Comparison of ENCODE assay signal across 8 cellular contexts in the genomic region with DNA sequence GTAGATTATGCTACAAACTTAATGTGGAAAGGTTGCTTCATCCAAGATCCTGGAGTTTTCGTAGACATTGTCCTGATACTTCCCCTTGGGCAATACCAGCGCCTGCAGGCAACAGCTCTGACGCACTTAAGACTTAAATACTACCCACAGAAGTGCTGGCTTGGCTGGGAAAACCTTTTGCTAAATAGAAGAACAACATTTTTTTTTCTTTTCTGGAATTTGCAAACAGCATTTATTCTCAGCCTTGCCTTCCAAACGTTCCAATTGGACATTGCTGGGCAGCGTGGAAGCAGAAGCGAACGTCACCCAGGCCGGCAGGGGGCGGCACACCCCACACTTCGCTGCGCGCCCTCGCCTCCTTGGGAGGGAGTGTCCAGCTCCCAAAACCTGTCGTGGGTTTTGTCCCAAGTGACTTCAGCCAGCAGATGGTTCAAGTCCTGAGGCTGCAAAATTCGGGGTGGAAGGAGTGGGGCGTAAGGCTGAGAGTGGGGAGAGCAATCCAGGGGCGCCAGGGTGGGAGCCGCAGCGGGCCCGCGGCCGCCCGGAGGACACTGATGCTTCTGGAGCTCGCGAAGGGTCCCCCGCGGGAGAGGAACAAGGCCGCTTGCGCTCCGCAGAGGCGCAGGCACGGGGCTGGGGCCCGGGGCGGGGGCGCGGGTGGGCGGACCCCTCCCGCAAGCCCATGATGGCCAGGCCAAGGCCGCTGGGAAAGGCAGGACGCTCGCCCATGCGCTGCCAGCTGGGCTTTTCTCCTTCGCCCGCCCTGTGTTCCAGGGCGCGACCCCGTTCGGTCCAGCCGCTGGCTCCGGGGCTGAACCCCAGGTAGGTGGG.
DNase-seq lines count a peak whose midpoint lies in the region; ATAC-seq and TF ChIP-seq lines count a peak whose summit lies in the region.

No MANE protein-coding gene starts in this region.

- intact Hi-C loops in stomach (cut with DNase I; ENCODE audit: low total_unique reads), result loop anchor here (5.0 kb wide), 1 partner anchor 442 kb away; no protein-coding TSS in a partner anchor

- TF ChIP-seq CTCF in Peyer's patch (IDR thresholded peaks at IDR 0.05), result peak; percentile 40 to 85 (median 78)
- peak; percentile 67 for TF ChIP-seq CTCF in foreskin fibroblast (IDR thresholded peaks at IDR 0.05; ENCODE audit: low read depth, low read length)
- peak; percentile 98 for TF ChIP-seq CTCF in neural crest cell (conservative IDR thresholded peaks at IDR 0.05)
- peak in 5 of 7 experiments; percentile 79 to 88 (median 83) for TF ChIP-seq CTCF in stomach (IDR thresholded peaks at IDR 0.05)

- TF ChIP-seq POLR2A in Peyer's patch (IDR thresholded peaks at IDR 0.05) (no peak), stomach (IDR thresholded peaks at IDR 0.05) (no peak)

- H3K4me1 Mint-ChIP-seq in neural crest cell, result peaks cover 11% of the 10 kb centered on the region

- H3K36me3 ChIP-seq in Peyer's patch (no peaks in the 10 kb centered on the region), stomach (no peaks in the 10 kb centered on the region)

- H3K4me1 ChIP-seq in Peyer's patch (peaks cover 0 to 7% (median 2%) of the 10 kb centered on the region in 4 donors), stomach (peaks cover 4 to 16% (median 12%) of the 10 kb centered on the region in 4 donors)

- ATAC-seq in GM19351 (IDR thresholded peaks at IDR 0.05; ENCODE audit: unreplicated experiment) (peak; percentile 82), HG03460 (IDR thresholded peaks at IDR 0.05; ENCODE audit: unreplicated experiment) (peak; percentile 75)

- H3K9me3 ChIP-seq in Peyer's patch, result no peaks in the 10 kb centered on the region
- peaks cover 0 to 5% (median 0%) of the 10 kb centered on the region in 4 donors for H3K9me3 ChIP-seq in stomach

- 3 to 5% (median 3%) methylated on average over 14 to 50 of the region's 50 CpGs for WGBS in stomach, 5 donors

- peak overlapping the region; percentile 81 for H3K27ac Mint-ChIP-seq in neural crest cell (ENCODE audit: unreplicated experiment)

- H3K27me3 ChIP-seq in Peyer's patch, result no peaks in the 10 kb centered on the region
- peaks cover 0 to 16% (median 5%) of the 10 kb centered on the region in 3 donors for H3K27me3 ChIP-seq in stomach

- H3K27ac ChIP-seq in Peyer's patch, result no peak overlapping the region
- H3K27ac ChIP-seq in stomach, result peak overlapping the region in 1 of 5 donors; percentile 54

- peak in 13 of 14 donors; percentile 10 to 79 (median 50) for DNase-seq in C1 segment of cervical spinal cord (lab: John Stamatoyannopoulos, UW)
- DNase-seq in Peyer's patch, result peak; percentile 21 to 80 (median 76)
- peak; percentile 17 for DNase-seq in activated gamma-delta T cell (lab: John Stamatoyannopoulos, UW)
- peak; percentile 71 to 93 for DNase-seq in foreskin fibroblast
- DNase-seq in neural crest cell (ENCODE audit: low read depth, low spot score), result peak; percentile 87
- peak; percentile 76 for DNase-seq in stomach

- no peaks in the 10 kb centered on the region for H3K36me3 Mint-ChIP-seq in neural crest cell (ENCODE audit: low read depth)

- TF ChIP-seq EP300 in stomach (IDR thresholded peaks at IDR 0.05), result no peak

- H3K4me3 ChIP-seq in Peyer's patch, result peak overlapping the region; percentile 6 to 53 (median 30)
- peak overlapping the region; percentile 41 to 63 for H3K4me3 ChIP-seq in foreskin fibroblast (ENCODE audit: low read depth in 1 of 2, low read length in 2 of 2)
- H3K4me3 ChIP-seq in stomach, result peak overlapping the region; percentile 37 to 56 (median 50)

- H3K4me3 Mint-ChIP-seq in neural crest cell, result peak overlapping the region; percentile 89

- no peaks in the 10 kb centered on the region for H3K9me3 Mint-ChIP-seq in neural crest cell

- H3K27me3 Mint-ChIP-seq in neural crest cell (ENCODE audit: low read depth), result peaks cover 7% of the 10 kb centered on the region

Comparison
In these comparisons a context has a peak if more than half of its experiments do, and no peak if none do; other contexts are left out.
1. DNase-seq: peak in every context shown above with its lines; median percentile 87 in neural crest cell; 82 in foreskin fibroblast; 76 in Peyer's patch; 76 in stomach; 50 in C1 segment of cervical spinal cord; 17 in activated gamma-delta T cell.